10 cellular contexts compared by ENCODE assay signal in the genomic region with DNA sequence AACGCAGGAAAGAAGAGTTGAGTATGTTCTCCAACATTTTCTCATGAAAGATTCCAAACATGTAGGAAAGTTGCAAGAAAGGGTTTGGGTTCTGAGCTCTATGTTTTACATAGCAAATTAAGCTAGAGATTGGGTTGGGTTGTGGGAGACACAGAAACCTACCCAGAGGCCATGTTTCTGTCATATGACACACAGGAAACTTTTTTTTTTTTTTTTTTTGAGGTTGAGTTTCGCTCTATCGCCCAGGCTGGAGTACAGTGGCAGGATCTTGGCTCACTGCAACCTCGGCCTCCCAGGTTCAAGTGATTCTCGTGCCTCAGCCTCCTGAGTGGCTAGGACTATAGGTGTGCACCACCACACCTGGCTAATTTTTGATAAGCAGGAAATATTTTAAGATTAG. TPM values are rescaled to one million over a fixed set of nuclear protein-coding genes. Genes with fewer than 3 reads are reported as not detected.
DNase-seq lines count a peak whose midpoint lies in the region; ATAC-seq and TF ChIP-seq lines count a peak whose summit lies in the region.
"Had no signal": no experiment of that assay in that cellular context is flagged by ENCODE, and none has a peak within 500 bp of the region (broad histone marks: within the 10 kb centered on the region; RNA-seq: fewer than 3 reads in every experiment).

No MANE protein-coding gene starts in this region.

- H3K4me3 ChIP-seq in Loucy (ENCODE audit: low read length, poor library complexity, severe bottlenecking) (no peak overlapping the region), dorsolateral prefrontal cortex (peak overlapping the region in 33 of 59 donors; percentile 34 to 71 (median 52))

- DNase-seq in activated CD4-positive, CD25-positive, alpha-beta regulatory T cell treated with anti-CD3 and anti-CD28 coated beads, Interleukin-2, amount 50 U/mL, for 72 hours = no peak
- DNase-seq in dorsolateral prefrontal cortex = no peak
- DNase-seq in stimulated activated naive CD8-positive, alpha-beta T cell treated with anti-CD3 and anti-CD28 coated beads, Interleukin-15, Interleukin-2, amounts not matched to agents 100 U/mL and 50 U/mL, for 24 hours = no peak
- DNase-seq in 8988T = no peak
- no peak for DNase-seq in stimulated activated CD4-positive, alpha-beta T cell treated with anti-CD3 and anti-CD28 coated beads, Interleukin-2, amount 100 ng/mL, for 48 hours
- DNase-seq in Right ventricle myocardium inferior (ENCODE audit: missing footprints) = no peak
- DNase-seq: activated gamma-delta T cell treated with Interleukin-2 at 50 U/mL for 16 hours, Karpas-422 had no signal

- ATAC-seq in activated CD4-positive, CD25-positive, alpha-beta regulatory T cell treated with anti-CD3 and anti-CD28 coated beads, Interleukin-2, amount 50 U/mL, for 24 hours = peak; percentile 57 to 59
- ATAC-seq in stimulated activated naive CD8-positive, alpha-beta T cell treated with anti-CD3 and anti-CD28 coated beads, Interleukin-15, Interleukin-2, amounts not matched to agents 100 U/mL and 50 U/mL, for 24 hours = peak; percentile 56
- no peak for ATAC-seq in Right ventricle myocardium inferior

- peaks cover 25% of the 10 kb centered on the region for H3K4me1 ChIP-seq in Loucy (ENCODE audit: insufficient read depth, low read length, poor library complexity, severe bottlenecking)

- H3K36me3 ChIP-seq in Loucy (ENCODE audit: insufficient read depth, low read length) = no peaks in the 10 kb centered on the region

- H3K79me2 ChIP-seq in Loucy (ENCODE audit: insufficient read depth, low read length) = no peaks in the 10 kb centered on the region

- H3K27me3 ChIP-seq in Loucy (ENCODE audit: insufficient read depth, low read length, poor library complexity, severe bottlenecking) (no peaks in the 10 kb centered on the region), dorsolateral prefrontal cortex (peaks cover 0 to 5% (median 0%) of the 10 kb centered on the region in 45 donors)

- no peaks in the 10 kb centered on the region for H4K20me1 ChIP-seq in Loucy (ENCODE audit: insufficient read depth, low read length, poor library complexity, severe bottlenecking)

- intact Hi-C loops in dorsolateral prefrontal cortex (cut with DNase I) = loop anchor here in 1 of 2 donors (10.0 kb wide), 1 partner anchor 200 kb away; no protein-coding TSS in a partner anchor
- intact Hi-C loops in Right ventricle myocardium inferior (cut with DNase I) = loop anchor here (5.0 kb wide), 1 partner anchor 47 kb away; no protein-coding TSS in a partner anchor

- H3F3A ChIP-seq in Loucy (ENCODE audit: low read depth) = no peaks in the 10 kb centered on the region

- H3K4me2 ChIP-seq in Loucy (ENCODE audit: low read depth, low read length, poor library complexity, severe bottlenecking) = peak overlapping the region; percentile 52

- peak overlapping the region in 57 of 59 donors; percentile 53 to 93 (median 86) for H3K27ac ChIP-seq in dorsolateral prefrontal cortex

- no peaks in the 10 kb centered on the region for H3K9me2 ChIP-seq in Loucy (replicated peaks; ENCODE audit: low read depth, low read length)

- no peak overlapping the region for H2AFZ ChIP-seq in Loucy (ENCODE audit: low read length)

- no peaks in the 10 kb centered on the region for H3K9me3 ChIP-seq in Loucy (ENCODE audit: insufficient read depth, low read depth, low read length)

- TF ChIP-seq CTCF in Loucy (conservative IDR thresholded peaks at IDR 0.05; ENCODE audit: low read length) = no peak
- no peak for TF ChIP-seq CTCF in dorsolateral prefrontal cortex (IDR thresholded peaks at IDR 0.05 in 54 of 56, conservative IDR thresholded peaks at IDR 0.05 in 2 of 56; ENCODE audit: low read depth in 1 of 56, partially characterized antibody in 56 of 56)

- H3K9ac ChIP-seq in Loucy (ENCODE audit: low read depth, low read length, poor library complexity, severe bottlenecking) = no peak overlapping the region

RNA-seq across cellular contexts. Expression of a gene that starts 57.6 kb away (rescaled TPM):
- total RNA-seq in dorsolateral prefrontal cortex = 100 to 1,000 TPM in 48 of 120 experiments, 10 to 100 TPM in 72; 24.3 to 264 (median 89.2) TPM
- 2.3 TPM for total RNA-seq in Right ventricle myocardium inferior
